Comparison of ENCODE assay signal across 1 cellular context in the genomic region with DNA sequence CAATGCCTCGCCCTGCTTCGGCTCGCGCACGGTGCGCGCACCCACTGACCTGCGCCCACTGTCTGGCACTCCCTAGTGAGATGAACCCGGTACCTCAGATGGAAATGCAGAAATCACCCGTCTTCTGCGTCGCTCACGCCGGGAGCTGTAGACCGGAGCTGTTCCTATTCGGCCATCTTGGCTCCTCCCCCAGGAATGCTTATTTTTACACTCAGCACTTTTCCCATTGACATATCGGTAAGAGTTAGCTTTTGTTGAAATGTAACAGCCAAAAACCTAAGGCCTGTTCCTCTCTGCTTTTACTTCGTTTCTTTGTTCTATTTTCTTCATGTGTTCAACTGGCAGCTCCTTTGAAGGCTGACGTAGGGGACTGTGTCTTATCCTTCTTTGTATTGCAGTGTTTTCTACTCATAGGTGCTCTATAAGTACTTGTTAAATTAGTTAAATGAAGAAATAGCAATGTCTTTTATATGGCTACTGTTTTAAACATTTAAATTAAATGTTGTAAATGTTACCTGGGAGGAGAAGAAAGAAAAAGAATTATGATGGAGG.
A peak's percentile ranks its signal among the peaks of the same experiment; 100 is the strongest.
TF ChIP-seq lines count a peak whose summit lies in the region.

No MANE protein-coding gene starts in this region.

TF ChIP-seq in H1, 55 proteins besides CTCF, POLR2A, EP300 and RAD21:
- TF ChIP-seq YY1 (IDR thresholded peaks at IDR 0.05; ENCODE audit: low read depth, low read length): peak; percentile 64; the same call in 1 of the 2 replicates
- 0 out of 2 replicates have a peak, but pooled peaks have one; percentile 16 for TF ChIP-seq MAFK (IDR thresholded peaks at IDR 0.05; ENCODE audit: low read depth, low read length)
